Comparison of ENCODE assay signal across 9 cellular contexts in genomic region chr12:64392221-64392620, GRCh38. TPM values are rescaled to one million over a fixed set of nuclear protein-coding genes. Genes with fewer than 3 reads are reported as not detected.
DNase-seq lines count a peak whose midpoint lies in the region; ATAC-seq, FAIRE-seq and TF ChIP-seq lines count a peak whose summit lies in the region.
"Had no signal": no experiment of that assay in that cellular context is flagged by ENCODE, and none has a peak within 500 bp of the region (broad histone marks: within the 10 kb centered on the region; RNA-seq: fewer than 3 reads in every experiment).

No MANE protein-coding gene starts in this region.

- peak; percentile 18 for DNase-seq in Daoy (ENCODE audit: low read depth)
- DNase-seq in HFFc6: peak; percentile 13
- DNase-seq in T-cell: peak in 3 of 34 experiments; percentile 15 to 23 (median 18)
- peak; percentile 52 for DNase-seq in kidney tubule cell (ENCODE audit: low spot score)
- no peak for DNase-seq in HPDE6-E6E7 (ENCODE audit: extremely low spot score)
- DNase-seq in thyroid gland: no peak
- DNase-seq in GDM1 (lab: John Stamatoyannopoulos, UW): no peak
- DNase-seq in pancreas: no peak

- POLR2A ChIA-PET in T-cell (lab: Charles Lee): interaction anchor here in 1 of 2 donors (0.7 kb wide), 1 partner anchor 27 kb away, joined by 7 read pairs; no protein-coding TSS in a partner anchor

- no peaks in the 10 kb centered on the region for H3K27me3 ChIP-seq in thyroid gland
- H3K27me3 ChIP-seq in pancreas: peaks cover 0 to 20% (median 0%) of the 10 kb centered on the region in 4 donors
- H3K27me3 ChIP-seq: SJCRH30 had no signal

- H3K9me3 Mint-ChIP-seq in HFFc6 (no peaks in the 10 kb centered on the region), T-cell (no peaks in the 10 kb centered on the region)

- H3K4me1 ChIP-seq in thyroid gland (peaks cover 8 to 9% of the 10 kb centered on the region in 2 donors), pancreas (no peaks in the 10 kb centered on the region)
- H3K4me1 ChIP-seq: SJCRH30 had no signal

- WGBS in thyroid gland, 2 donors: 80 to 92% methylated on average over 3 of the region's 3 CpGs
- 63 to 94% methylated on average over 3 of the region's 3 CpGs for WGBS in pancreas, 2 donors

- H3K4me1 Mint-ChIP-seq in HFFc6 (ENCODE audit: low read depth) (peaks cover 16% of the 10 kb centered on the region), T-cell (peaks cover 12 to 17% (median 13%) of the 10 kb centered on the region in 3 donors)

- intact Hi-C loops in thyroid gland (cut with DNase I) (no loop called here), pancreas (cut with DNase I) (no loop called here)

- H3K27ac ChIP-seq in thyroid gland (no peak overlapping the region), pancreas (no peak overlapping the region)
- H3K27ac ChIP-seq: SJCRH30 had no signal

- peak; percentile 76 for TF ChIP-seq CTCF in HFFc6 (IDR thresholded peaks at IDR 0.05)
- TF ChIP-seq CTCF in thyroid gland (IDR thresholded peaks at IDR 0.05): peak in 3 of 6 experiments; percentile 25 to 29 (median 26)
- TF ChIP-seq CTCF in pancreas (IDR thresholded peaks at IDR 0.05): no peak

- peaks cover 2% of the 10 kb centered on the region for H3K27me3 Mint-ChIP-seq in HFFc6 (ENCODE audit: insufficient read depth)
- peaks cover 0 to 2% of the 10 kb centered on the region in 2 donors for H3K27me3 Mint-ChIP-seq in T-cell

- H3K4me3 Mint-ChIP-seq in HFFc6 (no peak overlapping the region), T-cell (peak overlapping the region in 2 of 3 donors; percentile 13 to 28)

- TF ChIP-seq POLR2A in thyroid gland (IDR thresholded peaks at IDR 0.05): no peak

- no peak overlapping the region for H3K27ac Mint-ChIP-seq in HFFc6
- H3K27ac Mint-ChIP-seq in T-cell: no peak overlapping the region

- H3K4me3 ChIP-seq in thyroid gland (replicated peaks in 1 of 3) (no peak overlapping the region), pancreas (no peak overlapping the region)
- H3K4me3 ChIP-seq: SJCRH30 had no signal

- ATAC-seq in T-cell (replicated peaks in 1 of 4) (peak; percentile 43 to 59 (median 54)), pancreas (no peak)

- FAIRE-seq in pancreas (lab: Jason Lieb, UNC): no peak

- H3K36me3 Mint-ChIP-seq in HFFc6 (ENCODE audit: low read depth) (no peaks in the 10 kb centered on the region), T-cell (no peaks in the 10 kb centered on the region)

- CTCF ChIA-PET in T-cell (lab: Charles Lee): no interaction called here

- H3K36me3 ChIP-seq in thyroid gland: no peaks in the 10 kb centered on the region
- no peaks in the 10 kb centered on the region for H3K36me3 ChIP-seq in pancreas
- H3K36me3 ChIP-seq: SJCRH30 had no signal

- H3K9me3 ChIP-seq in thyroid gland: no peaks in the 10 kb centered on the region
- no peaks in the 10 kb centered on the region for H3K9me3 ChIP-seq in pancreas
- H3K9me3 ChIP-seq: SJCRH30 had no signal

RNA-seq across cellular contexts. Expression of gene C12orf56, which starts 1.7 kb away (rescaled TPM):
- total RNA-seq in Daoy (2014; rRNA removed; shearing (Covaris generic)): 0.06 TPM in 1 of 2 replicates, not detected in the other
- total RNA-seq in HFFc6 (2021; fragmentation: NEBNext Ultra II Directional; extraction: Animal tissue kit (Norgen Biotek cat#: 25700)): not detected
- total RNA-seq in T-cell: under 1 TPM in 4 of 5 donors, not detected in 1; 0.07 to 0.33 (median 0.24) TPM
- not detected for total RNA-seq in thyroid gland
- total RNA-seq in pancreas: not detected
- under 1 TPM in 1 of 2 donors, not detected in 1; 0.19 TPM for polyA plus RNA-seq in pancreas
- total RNA-seq: SJCRH30 had no signal

RNA-seq across cellular contexts. Expression of gene XPOT, which starts 12.0 kb away (rescaled TPM):
- 90.7 and 96.7 TPM in 2 replicates for total RNA-seq in Daoy (2014; rRNA removed; shearing (Covaris generic))
- total RNA-seq in HFFc6 (2021; fragmentation: NEBNext Ultra II Directional; extraction: Animal tissue kit (Norgen Biotek cat#: 25700)): 10 to 100 TPM; 78.1 to 97.9 (median 84.7) TPM
- total RNA-seq in T-cell (10 to 100 TPM; 53.9 to 94.2 (median 81.3) TPM), thyroid gland (10 to 100 TPM; 54.7 to 85.5 (median 63.6) TPM), pancreas (10 to 100 TPM; 24.9 to 76.1 (median 30.2) TPM)
- polyA plus RNA-seq in pancreas: 10 to 100 TPM; 10.7 to 18.4 TPM

RNA-seq across cellular contexts. Expression of gene TBK1, which starts 59.7 kb away (rescaled TPM):
- total RNA-seq in Daoy (2014; rRNA removed; shearing (Covaris generic)): 48.3 and 50.1 TPM in 2 replicates
- total RNA-seq in HFFc6 (2021; fragmentation: NEBNext Ultra II Directional; extraction: Animal tissue kit (Norgen Biotek cat#: 25700)): 10 to 100 TPM; 20.2 to 23.8 (median 21.0) TPM
- total RNA-seq in T-cell: 10 to 100 TPM in 4 of 5 donors, 1 to 10 TPM in 1; 8.9 to 20.0 (median 13.5) TPM
- total RNA-seq in thyroid gland: 10 to 100 TPM; 27.7 to 42.1 (median 33.4) TPM
- 1 to 10 TPM; 4.2 to 9.7 (median 5.6) TPM for total RNA-seq in pancreas
- polyA plus RNA-seq in pancreas: 1 to 10 TPM; 6.7 to 9.7 TPM

Comparison
In these comparisons a context has a peak if more than half of its experiments do, and no peak if none do; other contexts are left out.
1. DNase-seq: peak in Daoy (single experiment), HFFc6 (single experiment) and kidney tubule cell (single experiment); none in HPDE6-E6E7 (single experiment), thyroid gland (0 of 2), GDM1 (single experiment) and pancreas (0 of 6).
2. ATAC-seq: peak in T-cell (4 of 4); none in pancreas (0 of 4).